6 cellular contexts compared by ENCODE assay signal in genomic region chr4:75990129-75990528, GRCh38.
DNase-seq lines count a peak whose midpoint lies in the region; ATAC-seq lines count a peak whose summit lies in the region.

No MANE protein-coding gene starts in this region.

- peak overlapping the region; percentile 97 for H3K9ac ChIP-seq in adipocyte (ENCODE audit: low read length)
- peak overlapping the region; percentile 87 for H3K9ac ChIP-seq in muscle layer of colon (ENCODE audit: low read length)

- H3K36me3 ChIP-seq in adipocyte (ENCODE audit: control insufficient read depth, insufficient read depth, low read length, severe bottlenecking), result no peaks in the 10 kb centered on the region
- no peaks in the 10 kb centered on the region for H3K36me3 ChIP-seq in muscle layer of colon (ENCODE audit: insufficient read depth, low read length)

- H3K4me1 ChIP-seq in adipocyte (ENCODE audit: control insufficient read depth, insufficient read depth, low read length) (peaks cover 18% of the 10 kb centered on the region), muscle layer of colon (ENCODE audit: insufficient read depth, low read length) (peaks cover 19% of the 10 kb centered on the region)

- H3K27me3 ChIP-seq in adipocyte (replicated peaks; ENCODE audit: control insufficient read depth, insufficient read depth, low read length), result no peaks in the 10 kb centered on the region
- H3K27me3 ChIP-seq in muscle layer of colon (ENCODE audit: control insufficient read depth in 1 of 2, insufficient read depth in 2 of 2, low read length in 2 of 2), result no peaks in the 10 kb centered on the region

- peak; percentile 4 for ATAC-seq in GM18907 (IDR thresholded peaks at IDR 0.05; ENCODE audit: unreplicated experiment)
- ATAC-seq in HG02840 (IDR thresholded peaks at IDR 0.05; ENCODE audit: low FRiP score, unreplicated experiment), result no peak

- H3K27ac ChIP-seq in muscle layer of colon (ENCODE audit: low read depth, low read length), result peak overlapping the region; percentile 36

- H3K4me3 ChIP-seq in adipocyte (ENCODE audit: low read length), result peak overlapping the region; percentile 89
- peak overlapping the region; percentile 89 to 93 for H3K4me3 ChIP-seq in muscle layer of colon (ENCODE audit: low read depth in 1 of 2, low read length in 2 of 2)

- H3K9me3 ChIP-seq in adipocyte (ENCODE audit: control insufficient read depth, low read length), result no peaks in the 10 kb centered on the region
- H3K9me3 ChIP-seq in muscle layer of colon (ENCODE audit: low read length), result no peaks in the 10 kb centered on the region

- DNase-seq in adipocyte (ENCODE audit: low read depth) (peak; percentile 54), Kasumi-1 (lab: John Stamatoyannopoulos, UW) (no peak)
- DNase-seq in stimulated activated CD4-positive, alpha-beta T cell treated with anti-CD3 and anti-CD28 coated beads, Interleukin-15, amount 100 ng/mL, for 24 hours, result no peak
